Comparison of ENCODE assay signal across 25 cellular contexts in the genomic region with DNA sequence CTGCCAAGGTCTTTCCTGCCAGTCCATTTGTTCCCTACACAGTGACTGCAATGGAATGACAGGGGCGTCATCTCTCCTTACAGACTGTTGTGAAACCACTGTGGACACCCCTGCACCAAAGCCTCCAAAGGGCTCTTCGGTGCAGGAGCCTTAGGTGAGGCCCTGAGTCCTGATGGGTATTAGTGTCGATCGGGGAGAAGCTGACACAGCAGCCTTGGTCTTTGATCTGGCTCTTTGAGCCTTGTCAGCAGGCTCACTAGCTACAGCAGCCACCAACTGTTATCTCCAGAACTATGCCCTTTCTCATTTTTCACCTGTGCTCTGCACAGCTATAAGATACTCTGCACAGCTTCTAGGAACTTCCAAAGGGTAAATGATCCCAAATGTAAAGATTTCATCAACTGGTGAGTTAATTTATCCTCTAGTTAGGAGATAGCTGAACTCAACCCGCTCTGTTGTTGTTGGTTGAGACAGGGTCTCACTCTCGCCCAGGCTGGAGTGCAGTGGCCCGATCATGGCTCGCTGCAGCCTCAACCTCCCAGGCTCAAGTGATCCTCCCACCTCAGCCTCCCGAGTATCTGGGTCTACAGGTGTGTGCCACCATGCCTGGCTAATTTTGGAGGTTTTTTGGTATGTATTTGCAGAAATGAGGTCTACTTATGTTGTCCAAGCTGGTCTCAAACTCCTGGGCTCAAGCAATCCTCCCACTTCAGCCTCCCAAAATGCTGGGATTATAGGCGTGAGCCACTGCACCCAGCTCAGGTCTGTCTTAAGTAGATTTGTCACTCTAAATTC. TPM values are rescaled to one million over a fixed set of nuclear protein-coding genes. Genes with fewer than 3 reads are reported as not detected.
DNase-seq lines count a peak whose midpoint lies in the region; ATAC-seq, FAIRE-seq and TF ChIP-seq lines count a peak whose summit lies in the region.
"Had no signal": no experiment of that assay in that cellular context is flagged by ENCODE, and none has a peak within 500 bp of the region (broad histone marks: within the 10 kb centered on the region; RNA-seq: fewer than 3 reads in every experiment).

No MANE protein-coding gene starts in this region.

- H3K79me2 ChIP-seq in astrocyte (ENCODE audit: insufficient read depth, low read length) (no peaks in the 10 kb centered on the region), mesendoderm (ENCODE audit: control insufficient read depth, insufficient read depth, low read length) (no peaks in the 10 kb centered on the region)

- H3K27ac ChIP-seq in left ventricle myocardium inferior (replicated peaks) (peak overlapping the region; percentile 61), astrocyte (ENCODE audit: low read depth, low read length) (no peak overlapping the region), lower lobe of right lung (peak overlapping the region; percentile 74), mesendoderm (ENCODE audit: low read depth, low read length) (no peak overlapping the region)
- H3K27ac ChIP-seq: BLaER1 had no signal

- no peak overlapping the region for H3K56ac ChIP-seq in mesendoderm (ENCODE audit: low read length)

- TF ChIP-seq CTCF in left ventricle myocardium inferior (IDR thresholded peaks at IDR 0.05; ENCODE audit: borderline replicate concordance): no peak
- no peak for TF ChIP-seq CTCF in astrocyte (IDR thresholded peaks at IDR 0.05; ENCODE audit: insufficient read depth, low read depth, low read length)
- TF ChIP-seq CTCF in lower lobe of right lung (IDR thresholded peaks at IDR 0.05): no peak

- no peaks in the 10 kb centered on the region for H3K9me3 Mint-ChIP-seq in astrocyte (ENCODE audit: unreplicated experiment)
- H3K9me3 Mint-ChIP-seq in natural killer cell treated with Interleukin-12 subunit alpha and Interleukin-12 subunit beta and Interleukin-15 and Interleukin-18, amount 100 ng/mL, for 72 hours: no peaks in the 10 kb centered on the region
- H3K9me3 Mint-ChIP-seq: activated CD4-positive, alpha-beta memory T cell treated with anti-CD3 and anti-CD28 coated beads, Interleukin-2, amount 10 ng/mL, durations not matched to agents 7 days and 5 days; brain; effector memory CD8-positive, alpha-beta T cell had no signal

- H3K4me2 ChIP-seq in astrocyte (ENCODE audit: low read length) (no peak overlapping the region), mesendoderm (ENCODE audit: low read length) (no peak overlapping the region)
- H3K4me2 ChIP-seq: BLaER1 had no signal

- H2BK15ac ChIP-seq in mesendoderm (replicated peaks; ENCODE audit: low read depth): no peak overlapping the region

- no peaks in the 10 kb centered on the region for H4K20me1 ChIP-seq in astrocyte (ENCODE audit: insufficient read depth, low read length)
- H4K20me1 ChIP-seq: BLaER1 had no signal

- ATAC-seq in left cardiac atrium (no peak), lower lobe of right lung (no peak), GM19023 (IDR thresholded peaks at IDR 0.05; ENCODE audit: unreplicated experiment) (no peak)
- no peak for ATAC-seq in natural killer cell treated with Interleukin-12 subunit alpha and Interleukin-12 subunit beta and Interleukin-15 and Interleukin-18, amount 100 ng/mL, for 72 hours
- ATAC-seq: effector memory CD8-positive, alpha-beta T cell had no signal

- peaks cover 6% of the 10 kb centered on the region for H3K27me3 Mint-ChIP-seq in astrocyte (ENCODE audit: low read depth, unreplicated experiment)
- H3K27me3 Mint-ChIP-seq in natural killer cell treated with Interleukin-12 subunit alpha and Interleukin-12 subunit beta and Interleukin-15 and Interleukin-18, amount 100 ng/mL, for 72 hours: peaks cover 12 to 18% of the 10 kb centered on the region in 2 donors

- no peak overlapping the region for H3K18ac ChIP-seq in mesendoderm (ENCODE audit: low read length)

- no peak overlapping the region for H3K9ac ChIP-seq in astrocyte (ENCODE audit: low read length)
- no peak overlapping the region for H3K9ac ChIP-seq in mesendoderm (ENCODE audit: low read length)
- H3K9ac ChIP-seq: BLaER1 had no signal

- FAIRE-seq in astrocyte (lab: Jason Lieb, UNC): no peak
- FAIRE-seq: colon, keratinocyte had no signal

- H2BK120ac ChIP-seq in mesendoderm (ENCODE audit: low read depth, low read length): no peak overlapping the region

- no peak for DNase-seq in left ventricle myocardium inferior
- DNase-seq in left cardiac atrium: no peak
- DNase-seq in astrocyte (ENCODE audit: low read depth): no peak
- no peak for DNase-seq in lower lobe of right lung
- DNase-seq in NCI-H1694 treated with DMSO at 0.1 percent for 48 hours (lab: John Stamatoyannopoulos, UW): no peak
- no peak for DNase-seq in natural killer cell treated with Interleukin-12 subunit alpha and Interleukin-12 subunit beta and Interleukin-15 and Interleukin-18, amount 100 ng/mL, for 72 hours (ENCODE audit: low spot score)
- no peak for DNase-seq in mesendoderm
- DNase-seq: ACHN; activated CD4-positive, alpha-beta memory T cell treated with anti-CD3 and anti-CD28 coated beads, Interleukin-2, amount 10 ng/mL, durations not matched to agents 7 days and 5 days; activated effector memory CD4-positive, alpha-beta T cell treated with anti-CD3 and anti-CD28 coated beads, Interleukin-2, amount 50 U/mL, for 16 hours; activated T-cell treated with anti-CD3 and anti-CD28 coated beads for 4 hours; effector memory CD8-positive, alpha-beta T cell; esophagus squamous epithelium; HCEC 1CT; KG1; NCI-H1048; T-helper 9 cell had no signal

- H3K36me3 ChIP-seq in left ventricle myocardium inferior (no peaks in the 10 kb centered on the region), astrocyte (ENCODE audit: insufficient read depth, low read length) (no peaks in the 10 kb centered on the region), lower lobe of right lung (no peaks in the 10 kb centered on the region), mesendoderm (ENCODE audit: control insufficient read depth, insufficient read depth, low read length) (no peaks in the 10 kb centered on the region)
- H3K36me3 ChIP-seq: BLaER1, esophagus squamous epithelium had no signal

- H2AK5ac ChIP-seq in mesendoderm (ENCODE audit: low read length): no peak overlapping the region

- no peak overlapping the region for H2BK5ac ChIP-seq in mesendoderm (ENCODE audit: low read length)

- no peak overlapping the region for H4K5ac ChIP-seq in mesendoderm (ENCODE audit: low read length)

- no peak overlapping the region for H3K4ac ChIP-seq in mesendoderm (ENCODE audit: low read depth, low read length)

- peak overlapping the region; percentile 34 for H3K4me3 Mint-ChIP-seq in astrocyte (ENCODE audit: unreplicated experiment)
- H3K4me3 Mint-ChIP-seq in natural killer cell treated with Interleukin-12 subunit alpha and Interleukin-12 subunit beta and Interleukin-15 and Interleukin-18, amount 100 ng/mL, for 72 hours: no peak overlapping the region
- H3K4me3 Mint-ChIP-seq: activated CD4-positive, alpha-beta memory T cell treated with anti-CD3 and anti-CD28 coated beads, Interleukin-2, amount 10 ng/mL, durations not matched to agents 7 days and 5 days; brain; effector memory CD8-positive, alpha-beta T cell had no signal

- H3K27me3 ChIP-seq in left ventricle myocardium inferior (ENCODE audit: low read depth) (no peaks in the 10 kb centered on the region), astrocyte (ENCODE audit: insufficient read depth, low read length) (peaks cover 29% of the 10 kb centered on the region), lower lobe of right lung (ENCODE audit: low read depth) (no peaks in the 10 kb centered on the region), mesendoderm (ENCODE audit: insufficient read depth, low read length, poor library complexity) (no peaks in the 10 kb centered on the region)
- H3K27me3 ChIP-seq: BLaER1, esophagus squamous epithelium had no signal

- peaks cover 3% of the 10 kb centered on the region for H3K4me1 Mint-ChIP-seq in astrocyte (ENCODE audit: low read depth, unreplicated experiment)
- H3K4me1 Mint-ChIP-seq in natural killer cell treated with Interleukin-12 subunit alpha and Interleukin-12 subunit beta and Interleukin-15 and Interleukin-18, amount 100 ng/mL, for 72 hours (ENCODE audit: low read depth in 2 of 2): no peaks in the 10 kb centered on the region
- H3K4me1 Mint-ChIP-seq: brain had no signal

- H3K9me3 ChIP-seq in left ventricle myocardium inferior (replicated peaks) (no peaks in the 10 kb centered on the region), astrocyte (ENCODE audit: insufficient read depth, low read depth, low read length) (no peaks in the 10 kb centered on the region), lower lobe of right lung (no peaks in the 10 kb centered on the region)
- H3K9me3 ChIP-seq: esophagus squamous epithelium had no signal

- peaks cover 3% of the 10 kb centered on the region for H3K36me3 Mint-ChIP-seq in astrocyte (ENCODE audit: low read depth, unreplicated experiment)
- H3K36me3 Mint-ChIP-seq in natural killer cell treated with Interleukin-12 subunit alpha and Interleukin-12 subunit beta and Interleukin-15 and Interleukin-18, amount 100 ng/mL, for 72 hours: no peaks in the 10 kb centered on the region
- H3K36me3 Mint-ChIP-seq: brain had no signal

- H2AFZ ChIP-seq in astrocyte (ENCODE audit: low read depth, low read length): no peak overlapping the region

- H3K79me1 ChIP-seq in mesendoderm (ENCODE audit: low read length): no peaks in the 10 kb centered on the region

- no peak overlapping the region for H3K23ac ChIP-seq in mesendoderm (ENCODE audit: low read length)

- H3K4me1 ChIP-seq in left ventricle myocardium inferior (peaks cover 29% of the 10 kb centered on the region), astrocyte (ENCODE audit: insufficient read depth, low read length) (no peaks in the 10 kb centered on the region), lower lobe of right lung (peaks cover 72% of the 10 kb centered on the region), mesendoderm (ENCODE audit: control insufficient read depth, low read depth, low read length) (no peaks in the 10 kb centered on the region)

- H3K4me3 ChIP-seq in left ventricle myocardium inferior (no peak overlapping the region), astrocyte (ENCODE audit: insufficient read depth, low read depth, low read length) (no peak overlapping the region), lower lobe of right lung (no peak overlapping the region), mesendoderm (ENCODE audit: low read length) (no peak overlapping the region)
- H3K4me3 ChIP-seq: BLaER1, esophagus squamous epithelium had no signal

- WGBS in mesendoderm (ENCODE audit: extremely low coverage, insufficient coverage, low lambda C conversion rate): no CpG with 5 or more reads among the region's 10 CpGs

- no peak overlapping the region for H4K8ac ChIP-seq in mesendoderm (ENCODE audit: low read depth, low read length)

- no peak overlapping the region for H3K27ac Mint-ChIP-seq in astrocyte (ENCODE audit: unreplicated experiment)
- H3K27ac Mint-ChIP-seq in natural killer cell treated with Interleukin-12 subunit alpha and Interleukin-12 subunit beta and Interleukin-15 and Interleukin-18, amount 100 ng/mL, for 72 hours: no peak overlapping the region
- H3K27ac Mint-ChIP-seq: activated CD4-positive, alpha-beta memory T cell treated with anti-CD3 and anti-CD28 coated beads, Interleukin-2, amount 10 ng/mL, durations not matched to agents 7 days and 5 days; brain; effector memory CD8-positive, alpha-beta T cell had no signal

- intact Hi-C loops in left ventricle myocardium inferior (cut with micrococcal nuclease): no loop called here
- intact Hi-C loops in left cardiac atrium (cut with DNase I): no loop called here
- intact Hi-C loops in lower lobe of right lung (cut with DNase I): no loop called here

RNA-seq across cellular contexts. Expression of gene G6PC1, which starts 19.7 kb away (rescaled TPM):
- total RNA-seq in left ventricle myocardium inferior (not detected), left cardiac atrium (not detected), astrocyte (not detected in 2 replicates), lower lobe of right lung (not detected)
- total RNA-seq in natural killer cell treated with Interleukin-12 subunit alpha and Interleukin-12 subunit beta and Interleukin-15 and Interleukin-18, amount 100 ng/mL, for 72 hours: not detected
- not detected for polyA plus RNA-seq in mesendoderm (2013, experiment 1 of 2)
- polyA plus RNA-seq in mesendoderm (2013, experiment 2 of 2): not detected
- total RNA-seq: activated CD4-positive, alpha-beta memory T cell treated with anti-CD3 and anti-CD28 coated beads, Interleukin-2, amount 10 ng/mL, durations not matched to agents 7 days and 5 days; Calu3; esophagus squamous epithelium; myocyte; ureter had no signal
- polyA plus RNA-seq: keratinocyte had no signal

RNA-seq across cellular contexts. Expression of gene AARSD1, which starts 44.0 kb away (rescaled TPM):
- total RNA-seq in left ventricle myocardium inferior (26.0 TPM), left cardiac atrium (10 to 100 TPM; 23.5 to 34.5 TPM), astrocyte (42.8 and 45.2 TPM in 2 replicates), lower lobe of right lung (25.2 TPM)
- 100 to 1,000 TPM in 1 of 2 donors, 10 to 100 TPM in 1; 62.4 to 102 TPM for total RNA-seq in natural killer cell treated with Interleukin-12 subunit alpha and Interleukin-12 subunit beta and Interleukin-15 and Interleukin-18, amount 100 ng/mL, for 72 hours
- polyA plus RNA-seq in mesendoderm (2013, experiment 1 of 2): 64.0 TPM
- 64.3 TPM for polyA plus RNA-seq in mesendoderm (2013, experiment 2 of 2)

RNA-seq across cellular contexts. Expression of gene PTGES3L, which starts 59.6 kb away (rescaled TPM):
- total RNA-seq in left ventricle myocardium inferior: 37.9 TPM
- total RNA-seq in left cardiac atrium: 10 to 100 TPM; 37.8 to 49.4 TPM
- total RNA-seq in astrocyte: 5.1 and 5.8 TPM in 2 replicates
- total RNA-seq in lower lobe of right lung: 0.27 TPM
- total RNA-seq in natural killer cell treated with Interleukin-12 subunit alpha and Interleukin-12 subunit beta and Interleukin-15 and Interleukin-18, amount 100 ng/mL, for 72 hours: 1 to 10 TPM in 1 of 2 donors, under 1 TPM in 1; 0.55 to 1.3 TPM
- 3.0 TPM for polyA plus RNA-seq in mesendoderm (2013, experiment 1 of 2)
- polyA plus RNA-seq in mesendoderm (2013, experiment 2 of 2): 3.0 TPM

Comparison
In these comparisons a context has a peak if more than half of its experiments do, and no peak if none do; other contexts are left out.
1. H3K27ac ChIP-seq: peak in left ventricle myocardium inferior (single experiment) and lower lobe of right lung (single experiment); none in astrocyte (single experiment) and mesendoderm (single experiment).